Comparison of ENCODE assay signal across 26 cellular contexts in genomic region chr11:77813256-77813655, GRCh38.
"Had no signal": no experiment of that assay in that cellular context is flagged by ENCODE, and none has a peak within 500 bp of the region (broad histone marks: within the 10 kb centered on the region; RNA-seq: fewer than 3 reads in every experiment).

No MANE protein-coding gene starts in this region.

- H3K4me3 Mint-ChIP-seq: activated naive CD4-positive, alpha-beta T cell treated with anti-CD3 and anti-CD28 coated beads for 36 hours; central memory CD8-positive, alpha-beta T cell; effector memory CD8-positive, alpha-beta T cell; nephron progenitor cell; stimulated activated naive B cell treated with anti-CD40 and anti-IgM and Interleukin-4, amounts not matched to agents 10 μg/mL and 1 μg/mL and 100 μg/mL, for 72 hours had no signal

- H3K27me3 ChIP-seq: dorsolateral prefrontal cortex, esophagus muscularis mucosa, foreskin keratinocyte, sigmoid colon, transverse colon, uterus had no signal

- H3K27ac Mint-ChIP-seq: activated naive CD4-positive, alpha-beta T cell treated with anti-CD3 and anti-CD28 coated beads for 36 hours; effector memory CD8-positive, alpha-beta T cell; nephron progenitor cell; stimulated activated naive B cell treated with anti-CD40 and anti-IgM and Interleukin-4, amounts not matched to agents 10 μg/mL and 1 μg/mL and 100 μg/mL, for 72 hours had no signal

- DNase-seq: activated CD4-positive, alpha-beta T cell treated with anti-CD3 and anti-CD28 coated beads, Interleukin-2, amount 50 U/mL, for 4 hours; activated CD8-positive, alpha-beta memory T cell treated with anti-CD3 and anti-CD28 coated beads for 24 hours; activated CD8-positive, alpha-beta memory T cell treated with anti-CD3 and anti-CD28 coated beads, Interleukin-2, amount 50 U/mL, for 4 hours; activated effector memory CD4-positive, alpha-beta T cell treated with Interleukin-2 at 50 U/mL for 16 hours; activated naive CD4-positive, alpha-beta T cell treated with anti-CD3 and anti-CD28 coated beads for 36 hours; activated T-cell treated with anti-CD3 and anti-CD28 coated beads, Interleukin-2, amount 50 U/mL, for 48 hours; dorsolateral prefrontal cortex; effector memory CD8-positive, alpha-beta T cell; foreskin keratinocyte; kidney; lower lobe of right lung; mesendoderm; mucosa of descending colon; nephron progenitor cell; occipital lobe; retina; sigmoid colon; stimulated activated CD4-positive, alpha-beta T cell treated with anti-CD3 and anti-CD28 coated beads, Interleukin-15, amount 100 ng/mL, for 24 hours; stimulated activated CD8-positive, alpha-beta memory T cell treated with anti-CD3 and anti-CD28 coated beads, Interleukin-4, amount 100 ng/mL, for 48 hours; stimulated activated naive B cell treated with anti-CD40 and anti-IgM and Interleukin-4, amounts not matched to agents 10 μg/mL and 1 μg/mL and 100 μg/mL, for 72 hours; T-helper 1 cell; transverse colon; uterus had no signal

- H3K4me3 ChIP-seq: dorsolateral prefrontal cortex, esophagus muscularis mucosa, lower lobe of right lung, mucosa of descending colon, sigmoid colon, smooth muscle cell, transverse colon, uterus had no signal

- H3K4me2 ChIP-seq: smooth muscle cell had no signal

- H3K9me3 Mint-ChIP-seq: central memory CD8-positive, alpha-beta T cell had no signal

- H3K27me3 Mint-ChIP-seq: central memory CD8-positive, alpha-beta T cell; effector memory CD8-positive, alpha-beta T cell; stimulated activated naive B cell treated with anti-CD40 and anti-IgM and Interleukin-4, amounts not matched to agents 10 μg/mL and 1 μg/mL and 100 μg/mL, for 72 hours had no signal

- H3K27ac ChIP-seq: dorsolateral prefrontal cortex, foreskin keratinocyte, lower lobe of right lung, sigmoid colon, transverse colon, uterus had no signal

- H3K4me1 ChIP-seq: foreskin keratinocyte had no signal

- H3K9me3 ChIP-seq: sigmoid colon, uterus had no signal

- ATAC-seq: effector memory CD8-positive, alpha-beta T cell; foreskin keratinocyte; lower lobe of right lung; mucosa of descending colon; stimulated activated naive B cell treated with anti-CD40 and anti-IgM and Interleukin-4, amounts not matched to agents 10 μg/mL and 1 μg/mL and 100 μg/mL, for 72 hours had no signal

- H3K36me3 ChIP-seq: esophagus muscularis mucosa, sigmoid colon, transverse colon, uterus had no signal

- H3K4me1 Mint-ChIP-seq: nephron progenitor cell had no signal
